In the genomic region with DNA sequence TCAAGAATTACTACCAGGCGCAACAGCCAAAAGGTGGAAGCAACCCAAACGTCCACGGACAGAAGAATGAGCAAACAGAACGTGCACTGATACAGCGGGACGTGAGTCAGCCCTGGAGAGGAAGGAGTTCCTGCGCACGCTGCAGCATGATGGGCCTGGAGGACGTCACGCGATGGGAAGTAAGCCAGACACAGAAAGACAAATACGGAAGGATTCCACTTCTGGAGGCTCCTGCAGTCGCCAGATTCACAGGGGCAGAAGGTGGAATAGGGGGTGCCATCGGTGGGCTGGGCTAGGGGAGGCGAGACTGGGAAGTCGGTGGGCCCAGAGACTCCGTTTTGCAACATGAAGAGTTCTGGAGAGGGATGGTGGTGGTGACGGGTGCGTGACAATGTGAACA, we compare ENCODE assay signal across 14 cellular contexts.
DNase-seq lines count a peak whose midpoint lies in the region; ATAC-seq and TF ChIP-seq lines count a peak whose summit lies in the region.
"Had no signal": no experiment of that assay in that cellular context is flagged by ENCODE, and none has a peak within 500 bp of the region (broad histone marks: within the 10 kb centered on the region; RNA-seq: fewer than 3 reads in every experiment).

No MANE protein-coding gene starts in this region.

- 67 to 73% methylated on average over 11 to 17 of the region's 19 CpGs for WGBS in esophagus squamous epithelium, 2 donors

- H3K27ac ChIP-seq in RWPE1 = peak overlapping the region; percentile 34
- H3K27ac ChIP-seq in esophagus squamous epithelium = peak overlapping the region; percentile 19 to 70 (median 38)
- no peak overlapping the region for H3K27ac ChIP-seq in naive thymus-derived CD4-positive, alpha-beta T cell (ENCODE audit: low read depth, low read length)

- H3K4me1 Mint-ChIP-seq in naive thymus-derived CD4-positive, alpha-beta T cell = no peaks in the 10 kb centered on the region
- H3K4me1 Mint-ChIP-seq: stimulated activated naive CD8-positive, alpha-beta T cell treated with anti-CD3 and anti-CD28 coated beads, Interleukin-15, amount 100 ng/mL, for 72 hours had no signal

- H3K36me3 Mint-ChIP-seq in naive thymus-derived CD4-positive, alpha-beta T cell = peaks cover 0 to 5% (median 0%) of the 10 kb centered on the region in 5 donors

- peaks cover 0 to 6% (median 0%) of the 10 kb centered on the region in 5 donors for H3K27me3 Mint-ChIP-seq in naive thymus-derived CD4-positive, alpha-beta T cell
- H3K27me3 Mint-ChIP-seq: stimulated activated naive CD8-positive, alpha-beta T cell treated with anti-CD3 and anti-CD28 coated beads, Interleukin-15, amount 100 ng/mL, for 72 hours had no signal

- POLR2A ChIA-PET in RWPE1 (lab: Yijun Ruan, JAX; ENCODE audit: low non-redundant PET) = no interaction called here
- POLR2A ChIA-PET in naive thymus-derived CD4-positive, alpha-beta T cell (lab: Charles Lee) = no interaction called here

- H3K27me3 ChIP-seq in esophagus squamous epithelium = peaks cover 0 to 19% (median 0%) of the 10 kb centered on the region in 4 donors
- H3K27me3 ChIP-seq in naive thymus-derived CD4-positive, alpha-beta T cell (ENCODE audit: control insufficient read depth in 2 of 2, insufficient read depth in 2 of 2, low read length in 2 of 2) = no peaks in the 10 kb centered on the region

- intact Hi-C loops in esophagus squamous epithelium (cut with DNase I) = no loop called here
- intact Hi-C loops in naive thymus-derived CD4-positive, alpha-beta T cell (cut with micrococcal nuclease) = no loop called here

- no peak for TF ChIP-seq POLR2A in esophagus squamous epithelium (IDR thresholded peaks at IDR 0.05)

- no peak for TF ChIP-seq CTCF in RWPE1 (conservative IDR thresholded peaks at IDR 0.05; ENCODE audit: low read depth)
- TF ChIP-seq CTCF in esophagus squamous epithelium (IDR thresholded peaks at IDR 0.05) = no peak

- H3K9me3 Mint-ChIP-seq in naive thymus-derived CD4-positive, alpha-beta T cell = peaks cover 0 to 9% (median 6%) of the 10 kb centered on the region in 11 donors

- H3K9me3 ChIP-seq in esophagus squamous epithelium = no peaks in the 10 kb centered on the region
- H3K9me3 ChIP-seq in naive thymus-derived CD4-positive, alpha-beta T cell (ENCODE audit: control insufficient read depth in 2 of 3, low read length in 3 of 3) = no peaks in the 10 kb centered on the region

- peak; percentile 79 for DNase-seq in H4 (ENCODE audit: low spot score)
- no peak for DNase-seq in RWPE1 (ENCODE audit: low spot score)
- no peak for DNase-seq in esophagus squamous epithelium (lab: John Stamatoyannopoulos, UW)
- no peak for DNase-seq in naive thymus-derived CD4-positive, alpha-beta T cell
- DNase-seq in DMS79 (lab: John Stamatoyannopoulos, UW) = no peak
- no peak for DNase-seq in HK-2 (ENCODE audit: unreplicated experiment)
- DNase-seq: activated CD4-positive, alpha-beta T cell treated with anti-CD3 and anti-CD28 coated beads for 4 hours; DMS153; NCI-H2107; stimulated activated naive CD8-positive, alpha-beta T cell treated with anti-CD3 and anti-CD28 coated beads, Interleukin-15, amount 100 ng/mL, for 72 hours had no signal

- H3K4me3 ChIP-seq in esophagus squamous epithelium = peak overlapping the region in 1 of 4 donors; percentile 32
- H3K4me3 ChIP-seq in naive thymus-derived CD4-positive, alpha-beta T cell (ENCODE audit: low read length) = no peak overlapping the region
- H3K4me3 ChIP-seq: GM12878 had no signal

- no peak overlapping the region for H3K27ac Mint-ChIP-seq in naive thymus-derived CD4-positive, alpha-beta T cell
- H3K27ac Mint-ChIP-seq: IgD-negative memory B cell; stimulated activated naive CD8-positive, alpha-beta T cell treated with anti-CD3 and anti-CD28 coated beads, Interleukin-15, amount 100 ng/mL, for 72 hours had no signal

- no peaks in the 10 kb centered on the region for H3K36me3 ChIP-seq in esophagus squamous epithelium
- no peaks in the 10 kb centered on the region for H3K36me3 ChIP-seq in naive thymus-derived CD4-positive, alpha-beta T cell (ENCODE audit: control insufficient read depth in 2 of 3, insufficient read depth in 3 of 3, low read length in 3 of 3)

- peaks cover 0 to 13% (median 9%) of the 10 kb centered on the region in 3 donors for H3K4me1 ChIP-seq in esophagus squamous epithelium
- no peaks in the 10 kb centered on the region for H3K4me1 ChIP-seq in naive thymus-derived CD4-positive, alpha-beta T cell (ENCODE audit: control insufficient read depth in 2 of 2, insufficient read depth in 2 of 2, low read length in 2 of 2)

- H3K4me3 Mint-ChIP-seq in naive thymus-derived CD4-positive, alpha-beta T cell = no peak overlapping the region
- H3K4me3 Mint-ChIP-seq: IgD-negative memory B cell; stimulated activated naive CD8-positive, alpha-beta T cell treated with anti-CD3 and anti-CD28 coated beads, Interleukin-15, amount 100 ng/mL, for 72 hours had no signal

- CTCF ChIA-PET in RWPE1 (lab: Yijun Ruan, JAX) = no interaction called here
- CTCF ChIA-PET in naive thymus-derived CD4-positive, alpha-beta T cell (lab: Charles Lee) = no interaction called here

- ATAC-seq in naive thymus-derived CD4-positive, alpha-beta T cell = peak; percentile 79
- ATAC-seq in HG02571 (IDR thresholded peaks at IDR 0.05; ENCODE audit: unreplicated experiment) (no peak), HG03354 (IDR thresholded peaks at IDR 0.05; ENCODE audit: poor library complexity, severe bottlenecking, unreplicated experiment) (no peak)
- ATAC-seq: GM12878; stimulated activated naive CD8-positive, alpha-beta T cell treated with anti-CD3 and anti-CD28 coated beads, Interleukin-15, amount 100 ng/mL, for 72 hours had no signal
